In genomic region chr7:80039255-80039884, GRCh38 we compare ENCODE assay signal across 23 cellular contexts.
DNase-seq lines count a peak whose midpoint lies in the region; ATAC-seq and TF ChIP-seq lines count a peak whose summit lies in the region.
"Had no signal": no experiment of that assay in that cellular context is flagged by ENCODE, and none has a peak within 500 bp of the region (broad histone marks: within the 10 kb centered on the region; RNA-seq: fewer than 3 reads in every experiment).

No MANE protein-coding gene starts in this region.

- H3K79me1 ChIP-seq in IMR-90 (ENCODE audit: low read depth in 1 of 2, low read length in 2 of 2) (no peaks in the 10 kb centered on the region), neuronal stem cell (ENCODE audit: low read depth, low read length) (no peaks in the 10 kb centered on the region)

- H3K9ac ChIP-seq in IMR-90 (ENCODE audit: low read depth, low read length) (no peak overlapping the region), SK-N-SH (no peak overlapping the region), neuronal stem cell (ENCODE audit: low read depth, low read length, poor library complexity) (no peak overlapping the region)

- dilution Hi-C loops in IMR-90 (cut with HindIII; ENCODE audit: low sequenced_read_pairs, unreplicated experiment), result no loop called here

- no peak overlapping the region for H4K5ac ChIP-seq in IMR-90 (ENCODE audit: low read depth, low read length)

- H2BK15ac ChIP-seq in IMR-90 (ENCODE audit: low read depth, low read length) (no peak overlapping the region), neuronal stem cell (ENCODE audit: low read length) (no peak overlapping the region)

- TF ChIP-seq EP300 in SK-N-SH (IDR thresholded peaks at IDR 0.05; ENCODE audit: borderline replicate concordance in 1 of 2, low read depth in 1 of 2, low read length in 1 of 2), result no peak

- no peak overlapping the region for H3K56ac ChIP-seq in IMR-90 (ENCODE audit: extremely low read depth, insufficient read depth, low read length)

- DNase-seq in EH (ENCODE audit: low read depth) (peak; percentile 37), IMR-90 (peak; percentile 36), SK-N-SH (no peak), hepatocyte (ENCODE audit: low spot score) (peak; percentile 9), neuronal stem cell (ENCODE audit: low spot score) (no peak), COLO668 (lab: John Stamatoyannopoulos, UW; ENCODE audit: unreplicated experiment) (no peak)
- DNase-seq in activated CD4-positive, alpha-beta T cell treated with anti-CD3 and anti-CD28 coated beads for 48 hours, result no peak
- DNase-seq in stimulated activated CD8-positive, alpha-beta memory T cell treated with anti-CD3 and anti-CD28 coated beads, Interleukin-4, amount 100 ng/mL, for 48 hours, result no peak
- DNase-seq: activated CD4-positive, CD25-positive, alpha-beta regulatory T cell treated with anti-CD3 and anti-CD28 coated beads, Interleukin-2, amount 50 U/mL, for 72 hours; activated CD8-positive, alpha-beta memory T cell treated with anti-CD3 and anti-CD28 coated beads for 24 hours; activated T-cell treated with anti-CD3 and anti-CD28 coated beads, Interleukin-2, amount 50 U/mL, for 24 hours; adrenal gland; COR-L47; heart left ventricle; natural killer cell; NCI-H1417; pancreas; right lobe of liver; stimulated activated CD4-positive, alpha-beta T cell treated with anti-CD3 and anti-CD28 coated beads, Interleukin-15, amount 100 ng/mL, for 24 hours; T1000; transverse colon had no signal

- H3K23ac ChIP-seq in IMR-90 (ENCODE audit: low read depth, low read length) (no peak overlapping the region), neuronal stem cell (ENCODE audit: low read depth, low read length, poor library complexity) (no peak overlapping the region)

- H4K8ac ChIP-seq in IMR-90 (ENCODE audit: low read depth in 2 of 2, low read length in 2 of 2) (no peak overlapping the region), neuronal stem cell (ENCODE audit: low read depth, low read length) (no peak overlapping the region)

- CTCF ChIA-PET in IMR-90 (lab: Yijun Ruan, JAX) (no interaction called here), SK-N-SH (lab: Yijun Ruan, JAX) (interaction anchor here (0.6 to 3.1 kb wide), 6 partner anchors 8 to 741 kb away, joined by 3 to 22 read pairs (median 5); no protein-coding TSS in a partner anchor)

- H4K91ac ChIP-seq in IMR-90 (ENCODE audit: insufficient read depth, low read depth, low read length) (no peak overlapping the region), neuronal stem cell (ENCODE audit: low read depth, low read length, poor library complexity) (no peak overlapping the region)

- BruUV-seq in IMR-90 (replicated peaks; lab: Mats Ljungman, UMichigan), result no TSS peak

- H2BK20ac ChIP-seq in IMR-90 (ENCODE audit: low read depth, low read length), result 0 out of 2 replicates have a peak overlapping the region, but pooled peaks have one; percentile 27

- no peak for ATAC-seq in IMR-90 (ENCODE audit: low read depth)
- ATAC-seq: heart left ventricle, HepG2, natural killer cell, pancreas, right lobe of liver had no signal

- H2AFZ ChIP-seq in IMR-90 (replicated peaks; ENCODE audit: low read length, poor library complexity) (no peak overlapping the region), SK-N-SH (ENCODE audit: low read depth) (0 out of 2 replicates have a peak overlapping the region, but pooled peaks have one; percentile 1), hepatocyte (no peak overlapping the region), neuronal stem cell (ENCODE audit: low read length) (no peak overlapping the region)

- intact Hi-C loops in IMR-90 (cut with micrococcal nuclease), result no loop called here

- no peak for TF ChIP-seq POLR2A in IMR-90 (IDR thresholded peaks at IDR 0.05; ENCODE audit: low read depth, low read length)

- POLR2A ChIA-PET in IMR-90 (lab: Charles Lee; ENCODE audit: unreplicated experiment) (no interaction called here), SK-N-SH (lab: Yijun Ruan, JAX) (no interaction called here)

- H3K4me2 ChIP-seq in IMR-90 (ENCODE audit: low read depth, low read length) (no peak overlapping the region), SK-N-SH (no peak overlapping the region), hepatocyte (no peak overlapping the region), neuronal stem cell (ENCODE audit: insufficient read depth, low read length, poor library complexity, severe bottlenecking) (no peak overlapping the region)

- H3K4ac ChIP-seq in IMR-90 (ENCODE audit: low read depth, low read length), result no peak overlapping the region
- no peak overlapping the region for H3K4ac ChIP-seq in neuronal stem cell (ENCODE audit: low read length)

- no peak overlapping the region; the same call in 1 of the 2 replicates for H3K18ac ChIP-seq in IMR-90 (ENCODE audit: low read depth, low read length)
- H3K18ac ChIP-seq in neuronal stem cell (ENCODE audit: low read length), result no peak overlapping the region

- TF ChIP-seq CTCF in IMR-90 (conservative IDR thresholded peaks at IDR 0.05; ENCODE audit: low read depth, low read length) (no peak), SK-N-SH (IDR thresholded peaks at IDR 0.05) (no peak), hepatocyte (IDR thresholded peaks at IDR 0.05; ENCODE audit: poor library complexity) (no peak)

- H3K9me2 ChIP-seq in SK-N-SH (no peaks in the 10 kb centered on the region), hepatocyte (replicated peaks; ENCODE audit: insufficient read depth) (no peaks in the 10 kb centered on the region)

- no peak overlapping the region for H2BK12ac ChIP-seq in neuronal stem cell (ENCODE audit: low read length)

- in situ Hi-C loops in IMR-90 (cut with MboI; ENCODE audit: low sequenced_read_pairs), result loop anchor here (25.0 kb wide), 2 partner anchors 577 to 1102 kb away; partner anchors contain the start of gene MAGI2

- H3F3A ChIP-seq in SK-N-SH (replicated peaks; ENCODE audit: insufficient read depth), result no peaks in the 10 kb centered on the region

- H3K27ac ChIP-seq in IMR-90 (ENCODE audit: insufficient read depth, low read length), result no peak overlapping the region
- H3K27ac ChIP-seq in SK-N-SH (ENCODE audit: low read depth in 2 of 2, low read length in 1 of 2), result no peak overlapping the region; a peak in 1 of 4 replicates
- no peak overlapping the region for H3K27ac ChIP-seq in hepatocyte
- no peak overlapping the region for H3K27ac ChIP-seq in neuronal stem cell (replicated peaks; ENCODE audit: low read length)
- H3K27ac ChIP-seq: adrenal gland, heart left ventricle, pancreas, right lobe of liver, RWPE1, transverse colon had no signal

- H4K20me1 ChIP-seq in IMR-90 (ENCODE audit: insufficient read depth, low read length) (no peaks in the 10 kb centered on the region), SK-N-SH (ENCODE audit: insufficient read depth) (no peaks in the 10 kb centered on the region), hepatocyte (ENCODE audit: insufficient read depth, poor library complexity, severe bottlenecking) (no peaks in the 10 kb centered on the region)

- H3K14ac ChIP-seq in IMR-90 (replicated peaks; ENCODE audit: low read depth, low read length) (no peak overlapping the region), neuronal stem cell (ENCODE audit: low read length) (no peak overlapping the region)

- no peaks in the 10 kb centered on the region for H3K79me2 ChIP-seq in SK-N-SH (ENCODE audit: insufficient read depth)
- H3K79me2 ChIP-seq in hepatocyte, result no peaks in the 10 kb centered on the region

- H2BK120ac ChIP-seq in IMR-90 (ENCODE audit: low read depth, low read length), result 0 out of 2 replicates have a peak overlapping the region, but pooled peaks have one; percentile 10
- H2BK120ac ChIP-seq in neuronal stem cell (ENCODE audit: low read depth, low read length), result no peak overlapping the region

- 60% methylated on average over 1 of the region's 5 CpGs; no CpG with 5 or more reads in 1 of the 2 experiments for WGBS in IMR-90 (ENCODE audit: extremely low coverage in 2 of 2, insufficient read length in 1 of 2), 2 experiments
- 94% methylated on average over 5 of the region's 5 CpGs for WGBS in SK-N-SH (ENCODE audit: low lambda C conversion rate)
- 93% methylated on average over 5 of the region's 5 CpGs for WGBS in hepatocyte (ENCODE audit: low lambda C conversion rate, missing lambda C conversion rate)
- WGBS in neuronal stem cell (ENCODE audit: extremely low coverage in 2 of 2, insufficient read length in 2 of 2, insufficient replicate concordance in 1 of 2), 2 donors, result no CpG with 5 or more reads among the region's 5 CpGs

- H3K4me1 ChIP-seq in IMR-90 (ENCODE audit: control insufficient read depth, insufficient read depth, low read length) (no peaks in the 10 kb centered on the region; the same call in 1 of the 2 replicates), SK-N-SH (ENCODE audit: control insufficient read depth in 1 of 2, insufficient read depth in 2 of 2, low read depth in 1 of 2, low read length in 1 of 2) (no peaks in the 10 kb centered on the region; a peak in 1 of 4 replicates), hepatocyte (ENCODE audit: insufficient read depth) (no peaks in the 10 kb centered on the region), neuronal stem cell (ENCODE audit: control insufficient read depth in 2 of 2, insufficient read depth in 1 of 2, low read depth in 1 of 2, low read length in 2 of 2) (no peaks in the 10 kb centered on the region)
- H3K4me1 ChIP-seq: adrenal gland, heart left ventricle, pancreas, right lobe of liver, transverse colon had no signal

- no peak overlapping the region for H3K4me3 ChIP-seq in IMR-90 (ENCODE audit: insufficient read depth, low read depth, low read length)
- H3K4me3 ChIP-seq in SK-N-SH (ENCODE audit: low read depth in 2 of 2, low read length in 1 of 2), result no peak overlapping the region
- H3K4me3 ChIP-seq in hepatocyte, result no peak overlapping the region
- H3K4me3 ChIP-seq in neuronal stem cell (ENCODE audit: low read length in 2 of 2), result no peak overlapping the region
- H3K4me3 ChIP-seq: adrenal gland, heart left ventricle, pancreas, right lobe of liver, transverse colon had no signal

- H2AK5ac ChIP-seq in IMR-90 (ENCODE audit: low read depth, low read length), result no peak overlapping the region
- H2AK5ac ChIP-seq in neuronal stem cell (ENCODE audit: low read depth, low read length), result no peak overlapping the region

- no peak overlapping the region for H2BK5ac ChIP-seq in IMR-90 (ENCODE audit: low read depth, low read length, poor library complexity, severe bottlenecking)
- no peak overlapping the region for H2BK5ac ChIP-seq in neuronal stem cell (ENCODE audit: low read length)

- no peaks in the 10 kb centered on the region for H3K9me1 ChIP-seq in IMR-90 (ENCODE audit: insufficient read depth, low read length)

- TF ChIP-seq RAD21 in IMR-90 (IDR thresholded peaks at IDR 0.05; ENCODE audit: low read length) (no peak), SK-N-SH (IDR thresholded peaks at IDR 0.05; ENCODE audit: low read length) (no peak)

- H2AK9ac ChIP-seq in IMR-90 (replicated peaks; ENCODE audit: low read depth, low read length, poor library complexity), result no peak overlapping the region

- no peaks in the 10 kb centered on the region for H3K27me3 ChIP-seq in IMR-90 (ENCODE audit: control insufficient read depth, insufficient read depth, low read length)
- no peaks in the 10 kb centered on the region for H3K27me3 ChIP-seq in SK-N-SH (ENCODE audit: insufficient read depth)
- H3K27me3 ChIP-seq in hepatocyte, result no peaks in the 10 kb centered on the region
- no peaks in the 10 kb centered on the region for H3K27me3 ChIP-seq in neuronal stem cell (ENCODE audit: control insufficient read depth in 3 of 3, insufficient read depth in 3 of 3, low read depth in 1 of 3, low read length in 3 of 3)
- H3K27me3 ChIP-seq: heart left ventricle, pancreas, right lobe of liver, transverse colon had no signal

- no peaks in the 10 kb centered on the region for H3K36me3 ChIP-seq in IMR-90 (ENCODE audit: control insufficient read depth, insufficient read depth, low read length)
- H3K36me3 ChIP-seq in SK-N-SH (replicated peaks in 1 of 2; ENCODE audit: control insufficient read depth in 1 of 2, insufficient read depth in 2 of 2, low read length in 1 of 2), result no peaks in the 10 kb centered on the region
- no peaks in the 10 kb centered on the region for H3K36me3 ChIP-seq in hepatocyte (replicated peaks; ENCODE audit: insufficient read depth, low read depth)
- H3K36me3 ChIP-seq in neuronal stem cell (replicated peaks in 1 of 2; ENCODE audit: control insufficient read depth in 2 of 2, insufficient read depth in 2 of 2, low read length in 2 of 2), result no peaks in the 10 kb centered on the region
- H3K36me3 ChIP-seq: adrenal gland, heart left ventricle, pancreas, right lobe of liver, transverse colon had no signal

- H3K9me3 ChIP-seq in IMR-90 (ENCODE audit: control insufficient read depth, insufficient read depth, low read length), result peaks cover 2% of the 10 kb centered on the region; the same call in 1 of the 2 replicates
- no peaks in the 10 kb centered on the region for H3K9me3 ChIP-seq in SK-N-SH
- no peaks in the 10 kb centered on the region for H3K9me3 ChIP-seq in hepatocyte (ENCODE audit: low read depth)
- peaks cover 0 to 1% of the 10 kb centered on the region in 2 donors for H3K9me3 ChIP-seq in neuronal stem cell (replicated peaks in 1 of 2; ENCODE audit: control insufficient read depth in 2 of 2, insufficient read depth in 1 of 2, low read depth in 1 of 2, low read length in 2 of 2)
- H3K9me3 ChIP-seq: adrenal gland, heart left ventricle, pancreas, right lobe of liver, transverse colon had no signal

Comparison
In these comparisons a context has a peak if more than half of its experiments do, and no peak if none do; other contexts are left out.
1. DNase-seq: peak in EH (single experiment), IMR-90 (single experiment) and hepatocyte (single experiment); none in SK-N-SH (single experiment), activated CD4-positive, alpha-beta T cell treated with anti-CD3 and anti-CD28 coated beads for 48 hours (single experiment), neuronal stem cell (single experiment), COLO668 (single experiment) and stimulated activated CD8-positive, alpha-beta memory T cell treated with anti-CD3 and anti-CD28 coated beads, Interleukin-4, amount 100 ng/mL, for 48 hours (single experiment).